ENCODE assay signal across 14 cellular contexts in genomic region chr1:18149113-18149641, GRCh38. TPM values are rescaled to one million over a fixed set of nuclear protein-coding genes. Genes with fewer than 3 reads are reported as not detected.
DNase-seq lines count a peak whose midpoint lies in the region; ATAC-seq, FAIRE-seq and TF ChIP-seq lines count a peak whose summit lies in the region.
"Had no signal": no experiment of that assay in that cellular context is flagged by ENCODE, and none has a peak within 500 bp of the region (broad histone marks: within the 10 kb centered on the region; RNA-seq: fewer than 3 reads in every experiment).

No MANE protein-coding gene starts in this region.

- H3K36me3 ChIP-seq in HepG2 (replicated peaks in 1 of 2; ENCODE audit: control insufficient read depth in 1 of 2, insufficient read depth in 2 of 2, low read length in 2 of 2) (no peaks in the 10 kb centered on the region), right lobe of liver (no peaks in the 10 kb centered on the region), tibial nerve (no peaks in the 10 kb centered on the region)
- H3K36me3 ChIP-seq: brain microvascular endothelial cell, upper lobe of right lung had no signal

- H3K4me1 ChIP-seq in HepG2 (ENCODE audit: insufficient read depth, low read length) = no peaks in the 10 kb centered on the region
- H3K4me1 ChIP-seq in right lobe of liver = no peaks in the 10 kb centered on the region
- no peaks in the 10 kb centered on the region for H3K4me1 ChIP-seq in tibial nerve
- H3K4me1 ChIP-seq: upper lobe of right lung had no signal

- H3K27ac ChIP-seq in HepG2 (ENCODE audit: extremely low read length, insufficient read depth, low read length) = no peak overlapping the region
- no peak overlapping the region for H3K27ac ChIP-seq in right lobe of liver
- H3K27ac ChIP-seq in tibial nerve = no peak overlapping the region
- H3K27ac ChIP-seq: brain microvascular endothelial cell, skin epidermis, upper lobe of right lung had no signal

- H3K27me3 ChIP-seq in HepG2 (ENCODE audit: control insufficient read depth in 1 of 2, insufficient read depth in 2 of 2, low read length in 2 of 2) (peaks cover 3 to 44% of the 10 kb centered on the region in 2 experiments; a peak in 3 of 5 replicates), right lobe of liver (no peaks in the 10 kb centered on the region), tibial nerve (peaks cover 0 to 11% of the 10 kb centered on the region in 2 donors)
- H3K27me3 ChIP-seq: brain microvascular endothelial cell, upper lobe of right lung had no signal

- BruUV-seq in HepG2 (replicated peaks; lab: Mats Ljungman, UMichigan) = no TSS peak

- peaks cover 3% of the 10 kb centered on the region for H3K27me3 Mint-ChIP-seq in activated T-cell treated with anti-CD3 and anti-CD28 coated beads, Interleukin-2, amount 50 U/mL, for 4 hours (ENCODE audit: low read depth)

- TF ChIP-seq CTCF in HepG2 (CRISPR knock-in tag; IDR thresholded peaks at IDR 0.05) = peak; percentile 19; the same call in 1 of the 2 replicates
- TF ChIP-seq CTCF in right lobe of liver (IDR thresholded peaks at IDR 0.05) = no peak
- no peak for TF ChIP-seq CTCF in tibial nerve (IDR thresholded peaks at IDR 0.05)

- no peaks in the 10 kb centered on the region for H3K79me2 ChIP-seq in HepG2 (ENCODE audit: insufficient read depth, low read length)

- POLR2A ChIA-PET in HepG2 (lab: Yijun Ruan, JAX) = no interaction called here

- DNase-seq in HepG2 (ENCODE audit: low spot score) = peak; percentile 9
- DNase-seq in right lobe of liver = no peak
- DNase-seq in RCC 7860 (ENCODE audit: low spot score) = peak; percentile 82
- DNase-seq in glomerular visceral epithelial cell (ENCODE audit: extremely low spot score) = peak; percentile 52
- no peak for DNase-seq in activated T-cell treated with anti-CD3 and anti-CD28 coated beads, Interleukin-2, amount 50 U/mL, for 4 hours
- DNase-seq in tibial nerve (ENCODE audit: low spot score in 2 of 2) = no peak
- DNase-seq: activated T-cell treated with anti-CD3 and anti-CD28 coated beads, Interleukin-2, amount 50 U/mL, for 72 hours; brain microvascular endothelial cell; KBM-7; NCI-H226; upper lobe of right lung had no signal

- no peaks in the 10 kb centered on the region for H4K20me1 ChIP-seq in HepG2 (ENCODE audit: insufficient read depth, low read length)

- H3K4me1 Mint-ChIP-seq in activated T-cell treated with anti-CD3 and anti-CD28 coated beads, Interleukin-2, amount 50 U/mL, for 4 hours (ENCODE audit: low read depth) = no peaks in the 10 kb centered on the region

- H3K4me3 ChIP-seq in HepG2 (replicated peaks in 1 of 3; ENCODE audit: insufficient read depth in 1 of 3, low read depth in 2 of 3, low read length in 3 of 3) (no peak overlapping the region), right lobe of liver (no peak overlapping the region), tibial nerve (no peak overlapping the region)
- H3K4me3 ChIP-seq: skin epidermis, upper lobe of right lung had no signal

- no peak overlapping the region for H3K4me2 ChIP-seq in HepG2 (ENCODE audit: low read depth, low read length)

- 6% methylated on average over 3 of the region's 15 CpGs for WGBS in HepG2 (ENCODE audit: low lambda C conversion rate)
- WGBS in right lobe of liver (ENCODE audit: insufficient coverage, low coverage, low lambda C conversion rate, missing lambda C conversion rate) = 36% methylated on average over 5 of the region's 15 CpGs
- 47% methylated on average over 11 to 15 of the region's 15 CpGs for WGBS in tibial nerve, 2 donors

- in situ Hi-C loops in HepG2 (cut with HindIII; ENCODE audit: extremely low pct_ligation_motif_present, low pct_unique_long_range_greater_than_20kb) = no loop called here

- no peaks in the 10 kb centered on the region for H3K9me3 Mint-ChIP-seq in activated T-cell treated with anti-CD3 and anti-CD28 coated beads, Interleukin-2, amount 50 U/mL, for 4 hours
- H3K9me3 Mint-ChIP-seq: activated T-cell treated with anti-CD3 and anti-CD28 coated beads, Interleukin-2, amount 50 U/mL, for 72 hours had no signal

- TF ChIP-seq POLR2A in HepG2 (IDR thresholded peaks at IDR 0.05; ENCODE audit: insufficient read depth in 1 of 2, low read depth in 2 of 2, low read length in 2 of 2) = no peak
- TF ChIP-seq POLR2A in right lobe of liver (IDR thresholded peaks at IDR 0.05) = no peak
- no peak for TF ChIP-seq POLR2A in tibial nerve (IDR thresholded peaks at IDR 0.05)

- CTCF ChIA-PET in HepG2 (lab: Yijun Ruan, JAX; ENCODE audit: low intra/inter-chr PET ratio, low total read pairs) = no interaction called here

- FAIRE-seq in HepG2 (lab: Jason Lieb, UNC) (no peak), RCC 7860 (lab: Jason Lieb, UNC) (peak; percentile 86)

- no peak overlapping the region for H3K9ac ChIP-seq in HepG2 (ENCODE audit: insufficient read depth, low read depth, low read length)

- H3K36me3 Mint-ChIP-seq in activated T-cell treated with anti-CD3 and anti-CD28 coated beads, Interleukin-2, amount 50 U/mL, for 4 hours (ENCODE audit: insufficient read depth) = no peaks in the 10 kb centered on the region

- ATAC-seq in HepG2 (peak; percentile 98), right lobe of liver (no peak), GM21737 (IDR thresholded peaks at IDR 0.05; ENCODE audit: unreplicated experiment) (no peak), GM18858 (IDR thresholded peaks at IDR 0.05; ENCODE audit: unreplicated experiment) (no peak)
- ATAC-seq in activated T-cell treated with anti-CD3 and anti-CD28 coated beads, Interleukin-2, amount 50 U/mL, for 4 hours = no peak
- ATAC-seq: activated T-cell treated with anti-CD3 and anti-CD28 coated beads, Interleukin-2, amount 50 U/mL, for 72 hours; upper lobe of right lung had no signal

- intact Hi-C loops in HepG2 (cut with micrococcal nuclease; ENCODE audit: unreplicated experiment) (no loop called here), right lobe of liver (cut with DNase I) (no loop called here)

- no peak overlapping the region for H3K4me3 Mint-ChIP-seq in activated T-cell treated with anti-CD3 and anti-CD28 coated beads, Interleukin-2, amount 50 U/mL, for 4 hours
- H3K4me3 Mint-ChIP-seq: activated T-cell treated with anti-CD3 and anti-CD28 coated beads, Interleukin-2, amount 50 U/mL, for 72 hours had no signal

- no peak for TF ChIP-seq EP300 in HepG2 (IDR thresholded peaks at IDR 0.05; ENCODE audit: low read depth in 2 of 2, low read length in 2 of 2)
- TF ChIP-seq EP300 in HepG2 (CRISPR knock-in tag; IDR thresholded peaks at IDR 0.05; ENCODE audit: borderline replicate concordance) = no peak
- TF ChIP-seq EP300 in tibial nerve (IDR thresholded peaks at IDR 0.05) = no peak

- no peak for TF ChIP-seq RAD21 in HepG2 (CRISPR knock-in tag; IDR thresholded peaks at IDR 0.05)

- no peaks in the 10 kb centered on the region for H3K9me3 ChIP-seq in HepG2 (ENCODE audit: low read length)
- no peaks in the 10 kb centered on the region for H3K9me3 ChIP-seq in right lobe of liver
- no peaks in the 10 kb centered on the region for H3K9me3 ChIP-seq in tibial nerve
- H3K9me3 ChIP-seq: upper lobe of right lung had no signal

- H2AFZ ChIP-seq in HepG2 (ENCODE audit: low read length) = no peak overlapping the region

TF ChIP-seq in HepG2, 621 proteins besides CTCF, POLR2A, EP300 and RAD21:
- TF ChIP-seq ZNF350 (CRISPR knock-in tag; IDR thresholded peaks at IDR 0.05; ENCODE audit: borderline replicate concordance, low read depth) = no peak
- TF ChIP-seq, protein P1, sequence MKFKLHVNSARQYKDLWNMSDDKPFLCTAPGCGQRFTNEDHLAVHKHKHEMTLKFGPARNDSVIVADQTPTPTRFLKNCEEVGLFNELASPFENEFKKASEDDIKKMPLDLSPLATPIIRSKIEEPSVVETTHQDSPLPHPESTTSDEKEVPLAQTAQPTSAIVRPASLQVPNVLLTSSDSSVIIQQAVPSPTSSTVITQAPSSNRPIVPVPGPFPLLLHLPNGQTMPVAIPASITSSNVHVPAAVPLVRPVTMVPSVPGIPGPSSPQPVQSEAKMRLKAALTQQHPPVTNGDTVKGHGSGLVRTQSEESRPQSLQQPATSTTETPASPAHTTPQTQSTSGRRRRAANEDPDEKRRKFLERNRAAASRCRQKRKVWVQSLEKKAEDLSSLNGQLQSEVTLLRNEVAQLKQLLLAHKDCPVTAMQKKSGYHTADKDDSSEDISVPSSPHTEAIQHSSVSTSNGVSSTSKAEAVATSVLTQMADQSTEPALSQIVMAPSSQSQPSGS (CRISPR knock-in tag; IDR thresholded peaks at IDR 0.05) = no peak

RNA-seq across cellular contexts. Expression of gene IGSF21, which starts 41.6 kb away (rescaled TPM):
- total RNA-seq in HepG2 (2016; rRNA removed; fragmentation: Illumina TruSeq; extraction: Trizol) = not detected in 2 replicates
- total RNA-seq in HepG2 (2016; cell fraction: cytosol; rRNA removed; fragmentation: Illumina TruSeq; extraction: Trizol; ENCODE audit: low read depth) = not detected in 2 replicates
- total RNA-seq in HepG2 (2016; cell fraction: insoluble cytoplasmic fraction; rRNA removed; fragmentation: Illumina TruSeq; extraction: Trizol) = not detected in 2 replicates
- not detected in 2 replicates for total RNA-seq in HepG2 (2016; cell fraction: membrane; rRNA removed; fragmentation: Illumina TruSeq; extraction: Trizol)
- not detected in 2 replicates for total RNA-seq in HepG2 (2016; cell fraction: nucleus; rRNA removed; fragmentation: Illumina TruSeq; extraction: Trizol)
- polyA plus RNA-seq in HepG2 (2011; rRNA removed) = not detected in 2 replicates
- polyA plus RNA-seq in HepG2 (2011; cell fraction: cytosol; rRNA removed) = not detected in 2 replicates
- polyA plus RNA-seq in HepG2 (2011; cell fraction: nucleus; rRNA removed) = not detected in 2 replicates
- polyA plus RNA-seq in HepG2 (2012) = not detected in 2 replicates
- polyA plus RNA-seq in HepG2 (2016; cell fraction: cytosol; fragmentation: Illumina TruSeq; extraction: Trizol; ENCODE audit: low read depth) = not detected in 2 replicates
- not detected in 2 replicates for polyA plus RNA-seq in HepG2 (2016; cell fraction: insoluble cytoplasmic fraction; fragmentation: Illumina TruSeq; extraction: Trizol; ENCODE audit: low read depth)
- polyA plus RNA-seq in HepG2 (2016; cell fraction: membrane; fragmentation: Illumina TruSeq; extraction: Trizol; ENCODE audit: low read depth) = not detected in 2 replicates
- not detected in 2 replicates for polyA plus RNA-seq in HepG2 (2016; cell fraction: nucleus; fragmentation: Illumina TruSeq; extraction: Trizol; ENCODE audit: insufficient read depth, low read depth)
- not detected in 2 replicates for polyA minus RNA-seq in HepG2 (2011; rRNA and poly(A)+ RNA removed; ENCODE audit: low replicate concordance)
- not detected in 2 replicates for polyA minus RNA-seq in HepG2 (2011; cell fraction: cytosol; rRNA and poly(A)+ RNA removed)
- not detected in 2 replicates for polyA minus RNA-seq in HepG2 (2011; cell fraction: nucleus; rRNA and poly(A)+ RNA removed)
- total RNA-seq in right lobe of liver = 1 to 10 TPM in 2 of 6 experiments, under 1 TPM in 4; 0.34 to 2.0 (median 0.71) TPM
- total RNA-seq in activated T-cell treated with anti-CD3 and anti-CD28 coated beads, Interleukin-2, amount 50 U/mL, for 4 hours = not detected
- 10 to 100 TPM in 1 of 4 donors, 1 to 10 TPM in 3; 4.7 to 10.2 (median 5.9) TPM for total RNA-seq in tibial nerve
- total RNA-seq: activated T-cell treated with anti-CD3 and anti-CD28 coated beads, Interleukin-2, amount 50 U/mL, for 72 hours had no signal

Comparison
In these comparisons a context has a peak if more than half of its experiments do, and no peak if none do; other contexts are left out.
1. DNase-seq: peak in HepG2 (single experiment), RCC 7860 (single experiment) and glomerular visceral epithelial cell (single experiment); none in right lobe of liver (0 of 3), activated T-cell treated with anti-CD3 and anti-CD28 coated beads, Interleukin-2, amount 50 U/mL, for 4 hours (single experiment) and tibial nerve (0 of 2).